ENCODE assay signal across 1 cellular context in the genomic region with DNA sequence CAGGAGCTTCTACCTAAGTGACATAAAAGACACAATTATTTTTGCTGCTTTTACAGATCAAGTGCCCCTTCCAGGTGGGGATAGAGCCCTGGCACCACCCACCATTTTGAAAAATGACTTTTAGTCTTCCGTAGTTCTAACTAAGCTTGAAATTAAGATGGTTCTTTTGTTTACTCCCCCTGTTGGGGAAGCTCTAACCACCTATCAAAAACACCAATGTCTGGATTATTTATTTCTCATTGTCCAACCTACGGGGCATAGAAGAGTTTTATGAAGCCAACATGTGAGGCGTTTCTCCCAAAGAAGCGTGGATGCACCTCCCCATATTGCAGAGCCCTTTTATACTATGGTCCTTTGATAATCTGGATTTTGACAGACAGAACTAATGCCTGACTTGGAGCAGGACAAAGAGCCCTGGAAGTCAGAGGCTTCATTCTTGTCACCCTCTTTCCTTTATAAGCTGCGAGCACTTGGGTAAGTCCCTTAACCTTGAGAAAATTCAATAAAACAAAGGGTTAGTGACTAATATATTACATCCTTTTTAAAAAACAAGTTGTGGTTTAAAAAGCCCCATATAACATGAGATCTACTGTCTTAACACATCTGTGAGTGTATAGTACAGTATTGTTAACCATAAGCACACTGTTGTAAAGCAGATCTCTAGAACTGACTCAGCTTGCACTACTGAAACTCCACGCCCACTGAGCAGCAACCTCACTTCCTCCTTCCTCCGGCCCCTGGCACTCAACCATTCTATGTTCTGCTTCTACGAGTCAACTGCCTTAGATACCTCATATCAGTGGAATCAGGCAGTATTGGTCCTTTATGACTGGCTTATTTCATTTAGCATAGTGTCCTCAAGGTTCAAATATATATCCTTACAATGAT.
TF ChIP-seq lines count a peak whose summit lies in the region.

No MANE protein-coding gene starts in this region.

TF ChIP-seq in K562, 482 proteins besides CTCF, POLR2A, EP300 and RAD21 (continued from another document):
- TF ChIP-seq, protein P1, sequence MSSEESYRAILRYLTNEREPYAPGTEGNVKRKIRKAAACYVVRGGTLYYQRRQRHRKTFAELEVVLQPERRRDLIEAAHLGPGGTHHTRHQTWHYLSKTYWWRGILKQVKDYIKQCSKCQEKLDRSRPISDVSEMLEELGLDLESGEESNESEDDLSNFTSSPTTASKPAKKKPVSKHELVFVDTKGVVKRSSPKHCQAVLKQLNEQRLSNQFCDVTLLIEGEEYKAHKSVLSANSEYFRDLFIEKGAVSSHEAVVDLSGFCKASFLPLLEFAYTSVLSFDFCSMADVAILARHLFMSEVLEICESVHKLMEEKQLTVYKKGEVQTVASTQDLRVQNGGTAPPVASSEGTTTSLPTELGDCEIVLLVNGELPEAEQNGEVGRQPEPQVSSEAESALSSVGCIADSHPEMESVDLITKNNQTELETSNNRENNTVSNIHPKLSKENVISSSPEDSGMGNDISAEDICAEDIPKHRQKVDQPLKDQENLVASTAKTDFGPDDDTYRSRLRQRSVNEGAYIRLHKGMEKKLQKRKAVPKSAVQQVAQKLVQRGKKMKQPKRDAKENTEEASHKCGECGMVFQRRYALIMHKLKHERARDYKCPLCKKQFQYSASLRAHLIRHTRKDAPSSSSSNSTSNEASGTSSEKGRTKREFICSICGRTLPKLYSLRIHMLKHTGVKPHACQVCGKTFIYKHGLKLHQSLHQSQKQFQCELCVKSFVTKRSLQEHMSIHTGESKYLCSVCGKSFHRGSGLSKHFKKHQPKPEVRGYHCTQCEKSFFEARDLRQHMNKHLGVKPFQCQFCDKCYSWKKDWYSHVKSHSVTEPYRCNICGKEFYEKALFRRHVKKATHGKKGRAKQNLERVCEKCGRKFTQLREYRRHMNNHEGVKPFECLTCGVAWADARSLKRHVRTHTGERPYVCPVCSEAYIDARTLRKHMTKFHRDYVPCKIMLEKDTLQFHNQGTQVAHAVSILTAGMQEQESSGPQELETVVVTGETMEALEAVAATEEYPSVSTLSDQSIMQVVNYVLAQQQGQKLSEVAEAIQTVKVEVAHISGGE (CRISPR knock-in tag; IDR thresholded peaks at IDR 0.05), result 0 out of 6 replicates have a peak, but pooled peaks of 1 of the 3 experiments have one; percentile 22
- TF ChIP-seq, protein P2, sequence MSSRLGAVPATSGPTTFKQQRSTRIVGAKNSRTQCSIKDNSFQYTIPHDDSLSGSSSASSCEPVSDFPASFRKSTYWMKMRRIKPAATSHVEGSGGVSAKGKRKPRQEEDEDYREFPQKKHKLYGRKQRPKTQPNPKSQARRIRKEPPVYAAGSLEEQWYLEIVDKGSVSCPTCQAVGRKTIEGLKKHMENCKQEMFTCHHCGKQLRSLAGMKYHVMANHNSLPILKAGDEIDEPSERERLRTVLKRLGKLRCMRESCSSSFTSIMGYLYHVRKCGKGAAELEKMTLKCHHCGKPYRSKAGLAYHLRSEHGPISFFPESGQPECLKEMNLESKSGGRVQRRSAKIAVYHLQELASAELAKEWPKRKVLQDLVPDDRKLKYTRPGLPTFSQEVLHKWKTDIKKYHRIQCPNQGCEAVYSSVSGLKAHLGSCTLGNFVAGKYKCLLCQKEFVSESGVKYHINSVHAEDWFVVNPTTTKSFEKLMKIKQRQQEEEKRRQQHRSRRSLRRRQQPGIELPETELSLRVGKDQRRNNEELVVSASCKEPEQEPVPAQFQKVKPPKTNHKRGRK (tag; IDR thresholded peaks at IDR 0.05), result no peak
